1 cellular context compared by ENCODE assay signal in the genomic region with DNA sequence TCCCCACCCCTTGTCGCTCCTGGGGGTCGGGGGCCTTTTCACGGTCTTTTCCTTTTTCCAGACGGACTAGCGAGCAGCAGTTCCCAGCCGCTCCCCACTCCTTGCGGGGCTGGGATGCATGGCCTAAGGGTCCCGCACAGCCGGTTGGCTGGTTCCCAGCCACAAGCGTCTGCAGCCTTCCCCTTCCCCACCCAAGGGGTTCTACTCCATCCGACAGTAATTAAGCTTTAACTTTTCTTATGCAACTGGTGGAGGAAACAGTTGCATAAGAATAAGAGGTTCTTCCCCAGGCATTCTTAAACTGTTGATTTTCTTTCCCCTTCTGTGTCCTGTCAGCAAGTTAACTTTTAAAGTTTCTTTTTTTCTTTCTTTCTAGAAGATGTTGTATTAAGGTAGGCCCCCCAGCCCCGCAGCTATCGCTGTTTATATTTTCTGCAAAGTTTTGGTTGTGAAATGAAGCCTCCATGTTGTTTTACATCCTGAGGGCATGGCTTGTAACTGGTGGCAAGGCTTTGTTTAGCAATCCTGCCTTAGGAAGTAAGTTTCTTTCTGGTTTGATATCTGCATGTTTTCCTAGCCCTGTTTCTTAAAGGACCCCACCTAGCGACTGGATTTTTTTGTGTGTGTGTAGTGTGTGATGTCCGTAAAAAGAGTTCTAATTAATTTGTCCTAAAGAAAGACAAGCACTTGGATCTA.
A peak's percentile ranks its signal among the peaks of the same experiment; 100 is the strongest.
TF ChIP-seq lines count a peak whose summit lies in the region.

No MANE protein-coding gene starts in this region.

TF ChIP-seq in H1, 55 proteins besides CTCF, POLR2A, EP300 and RAD21:
- TF ChIP-seq TBP (IDR thresholded peaks at IDR 0.05; ENCODE audit: low read depth, low read length) (0 out of 2 replicates have a peak, but pooled peaks have one; percentile 33), SUZ12 (IDR thresholded peaks at IDR 0.05; ENCODE audit: low read length) (no peak), MAFK (IDR thresholded peaks at IDR 0.05; ENCODE audit: low read depth, low read length) (no peak), YY1 (IDR thresholded peaks at IDR 0.05; ENCODE audit: low read depth, low read length) (peak; percentile 68; the same call in 1 of the 2 replicates), POU5F1 (IDR thresholded peaks at IDR 0.05; ENCODE audit: low read depth, low read length) (0 out of 2 replicates have a peak, but pooled peaks have one; percentile 21), CBX8 (IDR thresholded peaks at IDR 0.05; ENCODE audit: borderline replicate concordance, low read depth, low read length) (no peak), CEBPB (IDR thresholded peaks at IDR 0.05; ENCODE audit: low read depth, low read length) (peak; percentile 76), SP1 (IDR thresholded peaks at IDR 0.05; ENCODE audit: low read depth, low read length) (peak; percentile 59; the same call in 1 of the 2 replicates)
- TF ChIP-seq, protein P1, sequence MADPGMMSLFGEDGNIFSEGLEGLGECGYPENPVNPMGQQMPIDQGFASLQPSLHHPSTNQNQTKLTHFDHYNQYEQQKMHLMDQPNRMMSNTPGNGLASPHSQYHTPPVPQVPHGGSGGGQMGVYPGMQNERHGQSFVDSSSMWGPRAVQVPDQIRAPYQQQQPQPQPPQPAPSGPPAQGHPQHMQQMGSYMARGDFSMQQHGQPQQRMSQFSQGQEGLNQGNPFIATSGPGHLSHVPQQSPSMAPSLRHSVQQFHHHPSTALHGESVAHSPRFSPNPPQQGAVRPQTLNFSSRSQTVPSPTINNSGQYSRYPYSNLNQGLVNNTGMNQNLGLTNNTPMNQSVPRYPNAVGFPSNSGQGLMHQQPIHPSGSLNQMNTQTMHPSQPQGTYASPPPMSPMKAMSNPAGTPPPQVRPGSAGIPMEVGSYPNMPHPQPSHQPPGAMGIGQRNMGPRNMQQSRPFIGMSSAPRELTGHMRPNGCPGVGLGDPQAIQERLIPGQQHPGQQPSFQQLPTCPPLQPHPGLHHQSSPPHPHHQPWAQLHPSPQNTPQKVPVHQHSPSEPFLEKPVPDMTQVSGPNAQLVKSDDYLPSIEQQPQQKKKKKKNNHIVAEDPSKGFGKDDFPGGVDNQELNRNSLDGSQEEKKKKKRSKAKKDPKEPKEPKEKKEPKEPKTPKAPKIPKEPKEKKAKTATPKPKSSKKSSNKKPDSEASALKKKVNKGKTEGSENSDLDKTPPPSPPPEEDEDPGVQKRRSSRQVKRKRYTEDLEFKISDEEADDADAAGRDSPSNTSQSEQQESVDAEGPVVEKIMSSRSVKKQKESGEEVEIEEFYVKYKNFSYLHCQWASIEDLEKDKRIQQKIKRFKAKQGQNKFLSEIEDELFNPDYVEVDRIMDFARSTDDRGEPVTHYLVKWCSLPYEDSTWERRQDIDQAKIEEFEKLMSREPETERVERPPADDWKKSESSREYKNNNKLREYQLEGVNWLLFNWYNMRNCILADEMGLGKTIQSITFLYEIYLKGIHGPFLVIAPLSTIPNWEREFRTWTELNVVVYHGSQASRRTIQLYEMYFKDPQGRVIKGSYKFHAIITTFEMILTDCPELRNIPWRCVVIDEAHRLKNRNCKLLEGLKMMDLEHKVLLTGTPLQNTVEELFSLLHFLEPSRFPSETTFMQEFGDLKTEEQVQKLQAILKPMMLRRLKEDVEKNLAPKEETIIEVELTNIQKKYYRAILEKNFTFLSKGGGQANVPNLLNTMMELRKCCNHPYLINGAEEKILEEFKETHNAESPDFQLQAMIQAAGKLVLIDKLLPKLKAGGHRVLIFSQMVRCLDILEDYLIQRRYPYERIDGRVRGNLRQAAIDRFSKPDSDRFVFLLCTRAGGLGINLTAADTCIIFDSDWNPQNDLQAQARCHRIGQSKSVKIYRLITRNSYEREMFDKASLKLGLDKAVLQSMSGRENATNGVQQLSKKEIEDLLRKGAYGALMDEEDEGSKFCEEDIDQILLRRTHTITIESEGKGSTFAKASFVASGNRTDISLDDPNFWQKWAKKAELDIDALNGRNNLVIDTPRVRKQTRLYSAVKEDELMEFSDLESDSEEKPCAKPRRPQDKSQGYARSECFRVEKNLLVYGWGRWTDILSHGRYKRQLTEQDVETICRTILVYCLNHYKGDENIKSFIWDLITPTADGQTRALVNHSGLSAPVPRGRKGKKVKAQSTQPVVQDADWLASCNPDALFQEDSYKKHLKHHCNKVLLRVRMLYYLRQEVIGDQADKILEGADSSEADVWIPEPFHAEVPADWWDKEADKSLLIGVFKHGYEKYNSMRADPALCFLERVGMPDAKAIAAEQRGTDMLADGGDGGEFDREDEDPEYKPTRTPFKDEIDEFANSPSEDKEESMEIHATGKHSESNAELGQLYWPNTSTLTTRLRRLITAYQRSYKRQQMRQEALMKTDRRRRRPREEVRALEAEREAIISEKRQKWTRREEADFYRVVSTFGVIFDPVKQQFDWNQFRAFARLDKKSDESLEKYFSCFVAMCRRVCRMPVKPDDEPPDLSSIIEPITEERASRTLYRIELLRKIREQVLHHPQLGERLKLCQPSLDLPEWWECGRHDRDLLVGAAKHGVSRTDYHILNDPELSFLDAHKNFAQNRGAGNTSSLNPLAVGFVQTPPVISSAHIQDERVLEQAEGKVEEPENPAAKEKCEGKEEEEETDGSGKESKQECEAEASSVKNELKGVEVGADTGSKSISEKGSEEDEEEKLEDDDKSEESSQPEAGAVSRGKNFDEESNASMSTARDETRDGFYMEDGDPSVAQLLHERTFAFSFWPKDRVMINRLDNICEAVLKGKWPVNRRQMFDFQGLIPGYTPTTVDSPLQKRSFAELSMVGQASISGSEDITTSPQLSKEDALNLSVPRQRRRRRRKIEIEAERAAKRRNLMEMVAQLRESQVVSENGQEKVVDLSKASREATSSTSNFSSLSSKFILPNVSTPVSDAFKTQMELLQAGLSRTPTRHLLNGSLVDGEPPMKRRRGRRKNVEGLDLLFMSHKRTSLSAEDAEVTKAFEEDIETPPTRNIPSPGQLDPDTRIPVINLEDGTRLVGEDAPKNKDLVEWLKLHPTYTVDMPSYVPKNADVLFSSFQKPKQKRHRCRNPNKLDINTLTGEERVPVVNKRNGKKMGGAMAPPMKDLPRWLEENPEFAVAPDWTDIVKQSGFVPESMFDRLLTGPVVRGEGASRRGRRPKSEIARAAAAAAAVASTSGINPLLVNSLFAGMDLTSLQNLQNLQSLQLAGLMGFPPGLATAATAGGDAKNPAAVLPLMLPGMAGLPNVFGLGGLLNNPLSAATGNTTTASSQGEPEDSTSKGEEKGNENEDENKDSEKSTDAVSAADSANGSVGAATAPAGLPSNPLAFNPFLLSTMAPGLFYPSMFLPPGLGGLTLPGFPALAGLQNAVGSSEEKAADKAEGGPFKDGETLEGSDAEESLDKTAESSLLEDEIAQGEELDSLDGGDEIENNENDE (IDR thresholded peaks at IDR 0.05; ENCODE audit: insufficient replicate concordance, low read length), result no peak
